ENCODE assay signal across 21 cellular contexts in genomic region chr6:90387826-90388225, GRCh38.
A peak's percentile ranks its signal among the peaks of the same experiment; 100 is the strongest.
DNase-seq lines count a peak whose midpoint lies in the region; ATAC-seq lines count a peak whose summit lies in the region.
"Had no signal": no experiment of that assay in that cellular context is flagged by ENCODE, and none has a peak within 500 bp of the region (broad histone marks: within the 10 kb centered on the region; RNA-seq: fewer than 3 reads in every experiment).

No MANE protein-coding gene starts in this region.

- peak overlapping the region; percentile 67 for H3K4me2 ChIP-seq in BLaER1

- no peaks in the 10 kb centered on the region for H3K36me3 Mint-ChIP-seq in activated CD4-positive, alpha-beta memory T cell treated with anti-CD3 and anti-CD28 coated beads for 36 hours
- H3K36me3 Mint-ChIP-seq in activated CD4-positive, alpha-beta memory T cell treated with anti-CD3 and anti-CD28 coated beads, Interleukin-2, amount 10 ng/mL, durations not matched to agents 7 days and 5 days (ENCODE audit: low read depth) = no peaks in the 10 kb centered on the region
- no peaks in the 10 kb centered on the region for H3K36me3 Mint-ChIP-seq in activated T-helper 2 cell treated with anti-CD3 and anti-CD28 coated beads, Interferon-gamma antibody, Interleukin-2, Interleukin-4, amounts not matched to agents 10 μg/mL and 5 μg/mL and 100 μg/mL, durations not matched to agents 14 hours and 24 hours and 36 hours (ENCODE audit: low read depth)

- no peak overlapping the region for H3K4me3 ChIP-seq in BLaER1
- H3K4me3 ChIP-seq: SK-N-MC had no signal

- POLR2A ChIA-PET in activated CD4-positive, alpha-beta memory T cell treated with anti-CD3 and anti-CD28 coated beads for 36 hours (lab: Charles Lee) = interaction anchor here (0.6 to 3.0 kb wide), 12 partner anchors 10 to 168 kb away, joined by 3 to 17 read pairs (median 4); partner anchors contain the start of gene BACH2
- POLR2A ChIA-PET in activated CD4-positive, alpha-beta memory T cell treated with anti-CD3 and anti-CD28 coated beads, Interleukin-2, amount 10 ng/mL, durations not matched to agents 7 days and 5 days (lab: Charles Lee) = interaction anchor here (1.2 to 1.6 kb wide), 5 partner anchors 9 to 94 kb away, joined by 3 to 4 read pairs (median 3); no protein-coding TSS in a partner anchor

- no peak overlapping the region for H3K9ac ChIP-seq in BLaER1

- H3K36me3 ChIP-seq in BLaER1 = no peaks in the 10 kb centered on the region

- ATAC-seq in GM18858 (IDR thresholded peaks at IDR 0.05; ENCODE audit: unreplicated experiment) = no peak
- ATAC-seq: HCT116 had no signal

- peak overlapping the region; percentile 86 for H3K27ac Mint-ChIP-seq in activated CD4-positive, alpha-beta memory T cell treated with anti-CD3 and anti-CD28 coated beads for 36 hours
- no peak overlapping the region for H3K27ac Mint-ChIP-seq in activated CD4-positive, alpha-beta memory T cell treated with anti-CD3 and anti-CD28 coated beads, Interleukin-2, amount 10 ng/mL, durations not matched to agents 7 days and 5 days
- H3K27ac Mint-ChIP-seq in activated T-helper 2 cell treated with anti-CD3 and anti-CD28 coated beads, Interferon-gamma antibody, Interleukin-2, Interleukin-4, amounts not matched to agents 10 μg/mL and 5 μg/mL and 100 μg/mL, durations not matched to agents 14 hours and 24 hours and 36 hours = peak overlapping the region; percentile 69

- H3K4me1 Mint-ChIP-seq in activated CD4-positive, alpha-beta memory T cell treated with anti-CD3 and anti-CD28 coated beads for 36 hours (ENCODE audit: low read depth) = peaks cover 50% of the 10 kb centered on the region
- H3K4me1 Mint-ChIP-seq in activated CD4-positive, alpha-beta memory T cell treated with anti-CD3 and anti-CD28 coated beads, Interleukin-2, amount 10 ng/mL, durations not matched to agents 7 days and 5 days = peaks cover 31% of the 10 kb centered on the region
- H3K4me1 Mint-ChIP-seq in activated T-helper 2 cell treated with anti-CD3 and anti-CD28 coated beads, Interferon-gamma antibody, Interleukin-2, Interleukin-4, amounts not matched to agents 10 μg/mL and 5 μg/mL and 100 μg/mL, durations not matched to agents 14 hours and 24 hours and 36 hours (ENCODE audit: low read depth) = peaks cover 63% of the 10 kb centered on the region

- no peaks in the 10 kb centered on the region for H3K9me3 Mint-ChIP-seq in activated CD4-positive, alpha-beta memory T cell treated with anti-CD3 and anti-CD28 coated beads for 36 hours
- no peaks in the 10 kb centered on the region for H3K9me3 Mint-ChIP-seq in activated CD4-positive, alpha-beta memory T cell treated with anti-CD3 and anti-CD28 coated beads, Interleukin-2, amount 10 ng/mL, durations not matched to agents 7 days and 5 days
- H3K9me3 Mint-ChIP-seq in activated T-helper 2 cell treated with anti-CD3 and anti-CD28 coated beads, Interferon-gamma antibody, Interleukin-2, Interleukin-4, amounts not matched to agents 10 μg/mL and 5 μg/mL and 100 μg/mL, durations not matched to agents 14 hours and 24 hours and 36 hours = no peaks in the 10 kb centered on the region

- H3K4me3 Mint-ChIP-seq in activated CD4-positive, alpha-beta memory T cell treated with anti-CD3 and anti-CD28 coated beads for 36 hours = no peak overlapping the region
- H3K4me3 Mint-ChIP-seq in activated CD4-positive, alpha-beta memory T cell treated with anti-CD3 and anti-CD28 coated beads, Interleukin-2, amount 10 ng/mL, durations not matched to agents 7 days and 5 days = no peak overlapping the region
- H3K4me3 Mint-ChIP-seq in activated T-helper 2 cell treated with anti-CD3 and anti-CD28 coated beads, Interferon-gamma antibody, Interleukin-2, Interleukin-4, amounts not matched to agents 10 μg/mL and 5 μg/mL and 100 μg/mL, durations not matched to agents 14 hours and 24 hours and 36 hours (ENCODE audit: low read depth) = no peak overlapping the region

- H3K27me3 Mint-ChIP-seq in activated CD4-positive, alpha-beta memory T cell treated with anti-CD3 and anti-CD28 coated beads for 36 hours = no peaks in the 10 kb centered on the region
- peaks cover 17% of the 10 kb centered on the region for H3K27me3 Mint-ChIP-seq in activated CD4-positive, alpha-beta memory T cell treated with anti-CD3 and anti-CD28 coated beads, Interleukin-2, amount 10 ng/mL, durations not matched to agents 7 days and 5 days
- no peaks in the 10 kb centered on the region for H3K27me3 Mint-ChIP-seq in activated T-helper 2 cell treated with anti-CD3 and anti-CD28 coated beads, Interferon-gamma antibody, Interleukin-2, Interleukin-4, amounts not matched to agents 10 μg/mL and 5 μg/mL and 100 μg/mL, durations not matched to agents 14 hours and 24 hours and 36 hours (ENCODE audit: low read depth)

- intact Hi-C loops in activated CD4-positive, alpha-beta memory T cell treated with anti-CD3 and anti-CD28 coated beads for 36 hours (cut with micrococcal nuclease) = loop anchor here (1.0 kb wide), 6 partner anchors 19 to 114 kb away; no protein-coding TSS in a partner anchor
- intact Hi-C loops in activated T-helper 2 cell treated with anti-CD3 and anti-CD28 coated beads, Interferon-gamma antibody, Interleukin-2, Interleukin-4, amounts not matched to agents 10 μg/mL and 5 μg/mL and 100 μg/mL, durations not matched to agents 14 hours and 24 hours and 36 hours (cut with micrococcal nuclease) = loop anchor here (1.0 kb wide), 3 partner anchors 9 to 104 kb away; no protein-coding TSS in a partner anchor

- CTCF ChIA-PET in activated CD4-positive, alpha-beta memory T cell treated with anti-CD3 and anti-CD28 coated beads for 36 hours (lab: Charles Lee) = interaction anchor here (0.6 to 3.1 kb wide), 12 partner anchors 9 to 447 kb away, joined by 3 to 12 read pairs (median 4); no protein-coding TSS in a partner anchor
- CTCF ChIA-PET in activated CD4-positive, alpha-beta memory T cell treated with anti-CD3 and anti-CD28 coated beads, Interleukin-2, amount 10 ng/mL, durations not matched to agents 7 days and 5 days (lab: Charles Lee) = interaction anchor here (0.7 to 2.8 kb wide), 5 partner anchors 11 to 447 kb away, joined by 3 to 10 read pairs (median 4); no protein-coding TSS in a partner anchor

- no peaks in the 10 kb centered on the region for H3K9me3 ChIP-seq in BLaER1

- no peaks in the 10 kb centered on the region for H3K27me3 ChIP-seq in BLaER1

- H4K20me1 ChIP-seq in BLaER1 = no peaks in the 10 kb centered on the region

- no peak overlapping the region for H3K27ac ChIP-seq in BLaER1
- H3K27ac ChIP-seq: RWPE1, SK-N-MC had no signal

- DNase-seq in activated CD4-positive, alpha-beta memory T cell treated with anti-CD3 and anti-CD28 coated beads for 36 hours = no peak
- no peak for DNase-seq in activated CD4-positive, alpha-beta memory T cell treated with anti-CD3 and anti-CD28 coated beads, Interleukin-2, amount 10 ng/mL, durations not matched to agents 7 days and 5 days
- peak; percentile 58 for DNase-seq in NAMALWA (ENCODE audit: low spot score)
- no peak for DNase-seq in activated T-helper 2 cell treated with anti-CD3 and anti-CD28 coated beads, Interferon-gamma antibody, Interleukin-2, Interleukin-4, amounts not matched to agents 10 μg/mL and 5 μg/mL and 100 μg/mL, durations not matched to agents 14 hours and 24 hours and 36 hours (ENCODE audit: low spot score)
- no peak for DNase-seq in activated CD4-positive, alpha-beta T cell treated with anti-CD3 and anti-CD28 coated beads for 1 hour
- no peak for DNase-seq in activated CD4-positive, CD25-positive, alpha-beta regulatory T cell (lab: John Stamatoyannopoulos, UW)
- DNase-seq: 8988T, COR-L47, DMS 273 treated with DMSO at 0.1 percent for 48 hours, DND-41, KG1, NCI-H1105 treated with DMSO at 0.1 percent for 48 hours, NCI-H2081, NCI-H446 treated with DMSO at 0.1 percent for 48 hours, NCI-H526 treated with DMSO at 0.1 percent for 48 hours, SHP77 treated with DMSO at 0.1 percent for 48 hours had no signal

- peaks cover 71% of the 10 kb centered on the region for H3K4me1 ChIP-seq in BLaER1
